In genomic region chr17:42623732-42624596, GRCh38 we compare ENCODE assay signal across 1 cellular context.
TF ChIP-seq lines count a peak whose summit lies in the region.

No MANE protein-coding gene starts in this region.

TF ChIP-seq in H1, 55 proteins besides CTCF, POLR2A, EP300 and RAD21:
- no peak for TF ChIP-seq BCL11A (IDR thresholded peaks at IDR 0.05; ENCODE audit: low read depth in 2 of 2, low read length in 2 of 2)
- no peak for TF ChIP-seq SP4 (IDR thresholded peaks at IDR 0.05; ENCODE audit: low read length)
- TF ChIP-seq BRCA1 (IDR thresholded peaks at IDR 0.05; ENCODE audit: low read depth, low read length) = no peak
- TF ChIP-seq GABPA (IDR thresholded peaks at IDR 0.05; ENCODE audit: borderline replicate concordance, insufficient read depth, low read length) = no peak
- TF ChIP-seq HDAC2 (IDR thresholded peaks at IDR 0.05; ENCODE audit: borderline replicate concordance in 1 of 2, low read depth in 2 of 2, low read length in 2 of 2) = no peak
- no peak for TF ChIP-seq KDM5A (IDR thresholded peaks at IDR 0.05; ENCODE audit: low read length)
- TF ChIP-seq, protein P1, sequence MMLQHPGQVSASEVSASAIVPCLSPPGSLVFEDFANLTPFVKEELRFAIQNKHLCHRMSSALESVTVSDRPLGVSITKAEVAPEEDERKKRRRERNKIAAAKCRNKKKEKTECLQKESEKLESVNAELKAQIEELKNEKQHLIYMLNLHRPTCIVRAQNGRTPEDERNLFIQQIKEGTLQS (IDR thresholded peaks at IDR 0.05; ENCODE audit: insufficient read depth, low read depth, low read length) = no peak
- TF ChIP-seq KDM1A (IDR thresholded peaks at IDR 0.05; ENCODE audit: borderline replicate concordance, low read length) = no peak
- no peak for TF ChIP-seq SIN3A (conservative IDR thresholded peaks at IDR 0.05 in 1 of 2, IDR thresholded peaks at IDR 0.05 in 1 of 2; ENCODE audit: low read depth in 1 of 2, low read length in 2 of 2)
- no peak for TF ChIP-seq GTF2F1 (IDR thresholded peaks at IDR 0.05; ENCODE audit: borderline replicate concordance, low read depth, low read length)
- no peak for TF ChIP-seq SRF (IDR thresholded peaks at IDR 0.05; ENCODE audit: low read depth, low read length)
TF ChIP-seq in H1: peak in this region for 0.
